In genomic region chr11:121482231-121483129, GRCh38 we compare ENCODE assay signal across 9 cellular contexts. TPM values are rescaled to one million over a fixed set of nuclear protein-coding genes. Genes with fewer than 3 reads are reported as not detected.
A peak's percentile ranks its signal among the peaks of the same experiment; 100 is the strongest.
DNase-seq lines count a peak whose midpoint lies in the region; ATAC-seq lines count a peak whose summit lies in the region.
"Had no signal": no experiment of that assay in that cellular context is flagged by ENCODE, and none has a peak within 500 bp of the region (broad histone marks: within the 10 kb centered on the region; RNA-seq: fewer than 3 reads in every experiment).

No MANE protein-coding gene starts in this region.

- no peaks in the 10 kb centered on the region for H3K9me3 ChIP-seq in aorta (ENCODE audit: control insufficient read depth, low read length)

- no peak overlapping the region for H3K27ac ChIP-seq in aorta (ENCODE audit: low read depth in 1 of 2, low read length in 2 of 2)

- ATAC-seq in HG03097 (IDR thresholded peaks at IDR 0.05; ENCODE audit: low FRiP score, unreplicated experiment), result peak; percentile 80
- ATAC-seq in effector memory CD8-positive, alpha-beta T cell (replicated peaks), result peak; percentile 83
- ATAC-seq in aorta (ENCODE audit: low FRiP score), result no peak

- H3K27ac Mint-ChIP-seq in effector memory CD8-positive, alpha-beta T cell, result peak overlapping the region; percentile 94 to 96

- H3K36me3 ChIP-seq in aorta (ENCODE audit: control insufficient read depth in 1 of 2, insufficient read depth in 2 of 2, low read length in 1 of 2), result no peaks in the 10 kb centered on the region

- no peaks in the 10 kb centered on the region for H3K27me3 ChIP-seq in aorta (ENCODE audit: control insufficient read depth in 1 of 2, insufficient read depth in 2 of 2, low read length in 1 of 2)

- no peaks in the 10 kb centered on the region for H3K4me1 ChIP-seq in aorta (ENCODE audit: control insufficient read depth in 1 of 2, insufficient read depth in 2 of 2, low read length in 2 of 2)

- 94% methylated on average over 9 of the region's 9 CpGs for WGBS in aorta, 2 donors

- H3K27me3 Mint-ChIP-seq in effector memory CD8-positive, alpha-beta T cell, result no peaks in the 10 kb centered on the region

- H3K36me3 Mint-ChIP-seq in effector memory CD8-positive, alpha-beta T cell (ENCODE audit: insufficient read depth), result peaks cover 55% of the 10 kb centered on the region

- peak overlapping the region; percentile 78 to 80 for H3K4me3 Mint-ChIP-seq in effector memory CD8-positive, alpha-beta T cell

- intact Hi-C loops in aorta (cut with DNase I), result no loop called here

- no peaks in the 10 kb centered on the region for H3K9me3 Mint-ChIP-seq in effector memory CD8-positive, alpha-beta T cell

- H3K4me3 ChIP-seq in aorta (ENCODE audit: low read length in 2 of 2), result no peak overlapping the region
- H3K4me3 ChIP-seq: skin epidermis had no signal

- DNase-seq in stimulated activated CD4-positive, alpha-beta T cell treated with anti-CD3 and anti-CD28 coated beads, Interleukin-12 subunit alpha, Interleukin-12 subunit beta, amount 100 ng/mL, for 24 hours (ENCODE audit: low read depth in 2 of 2), result peak; percentile 31 to 32
- DNase-seq in stimulated activated CD4-positive, alpha-beta T cell treated with anti-CD3 and anti-CD28 coated beads, Interleukin-2, amount 100 ng/mL, for 48 hours, result no peak
- DNase-seq in T-helper 22 cell (ENCODE audit: low read depth), result peak; percentile 61
- DNase-seq in effector memory CD8-positive, alpha-beta T cell, result peak; percentile 69 to 74 (median 69)
- peak; percentile 45 to 53 for DNase-seq in stimulated activated CD8-positive, alpha-beta memory T cell treated with anti-CD3 and anti-CD28 coated beads, Interleukin-7, amount 100 ng/mL, for 4 hours (ENCODE audit: low read depth in 2 of 2)
- DNase-seq in HT-29 (ENCODE audit: low spot score), result no peak
- DNase-seq in aorta, result no peak

- H3K4me1 Mint-ChIP-seq in effector memory CD8-positive, alpha-beta T cell (ENCODE audit: low read depth in 2 of 2), result peaks cover 56 to 68% of the 10 kb centered on the region in 2 donors

RNA-seq across cellular contexts. Expression of gene SORL1, which starts 30.4 kb away (rescaled TPM):
- 43.6 and 49.8 TPM in 2 replicates for total RNA-seq in HT-29 (2014; rRNA removed; shearing (Covaris generic))
- total RNA-seq in aorta, result 10 to 100 TPM; 34.0 to 37.2 TPM
- polyA plus RNA-seq in aorta, result 1 to 10 TPM in 1 of 2 donors, under 1 TPM in 1; 0.79 to 2.5 TPM

Comparison
In these comparisons a context has a peak if more than half of its experiments do, and no peak if none do; other contexts are left out.
1. DNase-seq: peak in stimulated activated CD4-positive, alpha-beta T cell treated with anti-CD3 and anti-CD28 coated beads, Interleukin-12 subunit alpha, Interleukin-12 subunit beta, amount 100 ng/mL, for 24 hours (2 of 2), T-helper 22 cell (single experiment), effector memory CD8-positive, alpha-beta T cell (3 of 3) and stimulated activated CD8-positive, alpha-beta memory T cell treated with anti-CD3 and anti-CD28 coated beads, Interleukin-7, amount 100 ng/mL, for 4 hours (2 of 2); none in stimulated activated CD4-positive, alpha-beta T cell treated with anti-CD3 and anti-CD28 coated beads, Interleukin-2, amount 100 ng/mL, for 48 hours (0 of 2), HT-29 (single experiment) and aorta (0 of 2).